1 cellular context compared by ENCODE assay signal in the genomic region with DNA sequence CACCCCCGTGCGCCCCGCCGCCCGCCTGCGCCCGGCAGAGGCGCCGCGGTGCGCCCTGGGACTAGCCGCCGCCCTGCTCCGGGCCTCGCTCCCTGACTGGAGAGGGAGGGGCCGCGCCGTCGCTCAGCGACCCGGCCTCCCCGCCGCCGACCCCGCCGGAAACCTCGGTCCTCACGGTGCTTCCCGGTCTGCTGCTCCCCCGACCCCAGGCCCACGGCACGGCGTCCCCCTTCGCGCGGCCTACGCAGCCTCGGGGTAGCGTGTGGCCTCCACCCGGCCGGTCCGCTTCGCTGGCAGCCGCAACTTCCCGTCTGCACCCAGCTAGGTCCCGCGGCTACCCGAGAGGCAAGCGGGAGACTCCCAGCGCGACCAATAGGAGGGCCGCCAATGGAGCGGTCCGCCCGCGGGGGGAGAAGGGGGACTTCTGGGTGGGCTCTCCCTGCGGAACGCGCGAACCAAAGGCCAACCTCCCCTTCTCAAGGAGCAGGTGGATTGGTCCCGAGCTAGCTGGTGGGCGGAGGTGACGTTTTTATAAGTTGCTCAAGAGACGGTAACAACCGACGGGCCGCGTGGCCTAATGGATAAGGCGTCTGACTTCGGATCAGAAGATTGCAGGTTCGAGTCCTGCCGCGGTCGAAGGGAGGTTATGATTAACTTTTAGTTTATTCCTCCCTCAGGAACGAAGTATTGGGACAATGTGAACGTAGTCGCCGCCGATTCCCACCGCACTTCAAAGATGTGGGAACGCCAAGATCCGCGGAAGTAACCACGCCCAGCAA.
TF ChIP-seq lines count a peak whose summit lies in the region.

A gene (minus strand): TSS at position 315 of the 779 bp plus-strand sequence. CDS start 1,070 bp downstream, outside the sequence.

TF ChIP-seq in HepG2, 621 proteins besides CTCF, POLR2A, EP300 and RAD21 (continued from another document and continues in another):
- TF ChIP-seq, protein P1, sequence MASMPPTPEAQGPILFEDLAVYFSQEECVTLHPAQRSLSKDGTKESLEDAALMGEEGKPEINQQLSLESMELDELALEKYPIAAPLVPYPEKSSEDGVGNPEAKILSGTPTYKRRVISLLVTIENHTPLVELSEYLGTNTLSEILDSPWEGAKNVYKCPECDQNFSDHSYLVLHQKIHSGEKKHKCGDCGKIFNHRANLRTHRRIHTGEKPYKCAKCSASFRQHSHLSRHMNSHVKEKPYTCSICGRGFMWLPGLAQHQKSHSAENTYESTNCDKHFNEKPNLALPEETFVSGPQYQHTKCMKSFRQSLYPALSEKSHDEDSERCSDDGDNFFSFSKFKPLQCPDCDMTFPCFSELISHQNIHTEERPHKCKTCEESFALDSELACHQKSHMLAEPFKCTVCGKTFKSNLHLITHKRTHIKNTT (CRISPR knock-in tag; IDR thresholded peaks at IDR 0.05): peak; percentile 65; the same call in 1 of the 2 replicates
- peak; percentile 21; the same call in 1 of the 2 replicates for TF ChIP-seq RARA (CRISPR knock-in tag; IDR thresholded peaks at IDR 0.05)
- no peak for TF ChIP-seq SAFB2 (CRISPR knock-in tag; IDR thresholded peaks at IDR 0.05; ENCODE audit: borderline replicate concordance, low read depth)
- TF ChIP-seq HOXA3 (CRISPR knock-in tag; IDR thresholded peaks at IDR 0.05): peak; percentile 78
- no peak for TF ChIP-seq ZNF326 (CRISPR knock-in tag; IDR thresholded peaks at IDR 0.05; ENCODE audit: borderline replicate concordance)
- TF ChIP-seq ZNF484 (CRISPR knock-in tag; IDR thresholded peaks at IDR 0.05; ENCODE audit: borderline replicate concordance, low read depth): no peak
- peak; percentile 49; the same call in 1 of the 2 replicates for TF ChIP-seq ZNF724P (CRISPR knock-in tag; IDR thresholded peaks at IDR 0.05; ENCODE audit: borderline replicate concordance)
- TF ChIP-seq, protein P2, sequence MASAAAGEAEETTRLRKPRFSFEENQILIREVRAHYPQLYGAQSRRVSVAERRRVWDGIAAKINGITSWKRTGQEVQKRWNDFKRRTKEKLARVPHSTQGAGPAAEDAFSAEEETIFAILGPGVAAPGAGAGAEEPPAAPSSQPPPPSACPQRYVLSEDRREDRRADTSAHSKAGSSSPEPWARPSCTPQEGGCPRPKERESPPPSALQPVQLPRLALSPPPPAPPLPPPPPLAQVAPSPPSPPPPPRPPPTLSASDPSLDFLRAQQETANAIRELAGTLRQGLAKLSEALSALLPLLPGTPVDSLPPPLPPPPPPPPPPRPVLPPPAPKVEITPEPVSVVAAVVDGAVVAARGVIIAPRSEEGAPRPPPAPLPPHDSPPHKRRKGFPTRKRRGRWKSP (CRISPR knock-in tag; IDR thresholded peaks at IDR 0.05): peak; percentile 93
- no peak; the same call in 1 of the 2 replicates for TF ChIP-seq GPN1 (CRISPR knock-in tag; IDR thresholded peaks at IDR 0.05; ENCODE audit: borderline replicate concordance)
- TF ChIP-seq TCF7 (IDR thresholded peaks at IDR 0.05; ENCODE audit: low read depth): peak; percentile 36; the same call in 1 of the 2 replicates
- no peak for TF ChIP-seq ZNF660 (CRISPR knock-in tag; IDR thresholded peaks at IDR 0.05; ENCODE audit: borderline replicate concordance, low read depth)
- TF ChIP-seq, protein P3, sequence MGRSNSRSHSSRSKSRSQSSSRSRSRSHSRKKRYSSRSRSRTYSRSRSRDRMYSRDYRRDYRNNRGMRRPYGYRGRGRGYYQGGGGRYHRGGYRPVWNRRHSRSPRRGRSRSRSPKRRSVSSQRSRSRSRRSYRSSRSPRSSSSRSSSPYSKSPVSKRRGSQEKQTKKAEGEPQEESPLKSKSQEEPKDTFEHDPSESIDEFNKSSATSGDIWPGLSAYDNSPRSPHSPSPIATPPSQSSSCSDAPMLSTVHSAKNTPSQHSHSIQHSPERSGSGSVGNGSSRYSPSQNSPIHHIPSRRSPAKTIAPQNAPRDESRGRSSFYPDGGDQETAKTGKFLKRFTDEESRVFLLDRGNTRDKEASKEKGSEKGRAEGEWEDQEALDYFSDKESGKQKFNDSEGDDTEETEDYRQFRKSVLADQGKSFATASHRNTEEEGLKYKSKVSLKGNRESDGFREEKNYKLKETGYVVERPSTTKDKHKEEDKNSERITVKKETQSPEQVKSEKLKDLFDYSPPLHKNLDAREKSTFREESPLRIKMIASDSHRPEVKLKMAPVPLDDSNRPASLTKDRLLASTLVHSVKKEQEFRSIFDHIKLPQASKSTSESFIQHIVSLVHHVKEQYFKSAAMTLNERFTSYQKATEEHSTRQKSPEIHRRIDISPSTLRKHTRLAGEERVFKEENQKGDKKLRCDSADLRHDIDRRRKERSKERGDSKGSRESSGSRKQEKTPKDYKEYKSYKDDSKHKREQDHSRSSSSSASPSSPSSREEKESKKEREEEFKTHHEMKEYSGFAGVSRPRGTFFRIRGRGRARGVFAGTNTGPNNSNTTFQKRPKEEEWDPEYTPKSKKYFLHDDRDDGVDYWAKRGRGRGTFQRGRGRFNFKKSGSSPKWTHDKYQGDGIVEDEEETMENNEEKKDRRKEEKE (IDR thresholded peaks at IDR 0.05): no peak
- TF ChIP-seq ZNF264 (CRISPR knock-in tag; IDR thresholded peaks at IDR 0.05): peak; percentile 88; the same call in 1 of the 2 replicates
- TF ChIP-seq, protein P4, sequence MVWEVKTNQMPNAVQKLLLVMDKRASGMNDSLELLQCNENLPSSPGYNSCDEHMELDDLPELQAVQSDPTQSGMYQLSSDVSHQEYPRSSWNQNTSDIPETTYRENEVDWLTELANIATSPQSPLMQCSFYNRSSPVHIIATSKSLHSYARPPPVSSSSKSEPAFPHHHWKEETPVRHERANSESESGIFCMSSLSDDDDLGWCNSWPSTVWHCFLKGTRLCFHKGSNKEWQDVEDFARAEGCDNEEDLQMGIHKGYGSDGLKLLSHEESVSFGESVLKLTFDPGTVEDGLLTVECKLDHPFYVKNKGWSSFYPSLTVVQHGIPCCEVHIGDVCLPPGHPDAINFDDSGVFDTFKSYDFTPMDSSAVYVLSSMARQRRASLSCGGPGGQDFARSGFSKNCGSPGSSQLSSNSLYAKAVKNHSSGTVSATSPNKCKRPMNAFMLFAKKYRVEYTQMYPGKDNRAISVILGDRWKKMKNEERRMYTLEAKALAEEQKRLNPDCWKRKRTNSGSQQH (CRISPR knock-in tag; IDR thresholded peaks at IDR 0.05; ENCODE audit: low read depth): peak; percentile 18; the same call in 1 of the 2 replicates
- TF ChIP-seq ZNF572 (CRISPR knock-in tag; IDR thresholded peaks at IDR 0.05): 0 out of 2 replicates have a peak, but pooled peaks have one; percentile 84
- peak; percentile 99 for TF ChIP-seq BHLHE40 (IDR thresholded peaks at IDR 0.05; ENCODE audit: low read length)
- TF ChIP-seq ZNF329 (CRISPR knock-in tag; IDR thresholded peaks at IDR 0.05; ENCODE audit: low read depth): peak; percentile 79
- TF ChIP-seq, protein P5, sequence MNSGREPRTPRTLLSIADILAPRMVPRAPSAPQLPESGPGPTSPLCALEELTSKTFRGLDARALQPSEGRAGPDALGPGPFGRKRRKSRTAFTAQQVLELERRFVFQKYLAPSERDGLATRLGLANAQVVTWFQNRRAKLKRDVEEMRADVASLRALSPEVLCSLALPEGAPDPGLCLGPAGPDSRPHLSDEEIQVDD (CRISPR knock-in tag; IDR thresholded peaks at IDR 0.05; ENCODE audit: borderline replicate concordance): no peak
- no peak for TF ChIP-seq CBX1 (IDR thresholded peaks at IDR 0.05; ENCODE audit: low read depth)
- peak; percentile 15; the same call in 1 of the 2 replicates for TF ChIP-seq HNF4A (CRISPR knock-in tag; IDR thresholded peaks at IDR 0.05)
- TF ChIP-seq ZNF670 (CRISPR knock-in tag; IDR thresholded peaks at IDR 0.05; ENCODE audit: borderline replicate concordance): peak; percentile 46; the same call in 1 of the 2 replicates
- TF ChIP-seq, protein P6, sequence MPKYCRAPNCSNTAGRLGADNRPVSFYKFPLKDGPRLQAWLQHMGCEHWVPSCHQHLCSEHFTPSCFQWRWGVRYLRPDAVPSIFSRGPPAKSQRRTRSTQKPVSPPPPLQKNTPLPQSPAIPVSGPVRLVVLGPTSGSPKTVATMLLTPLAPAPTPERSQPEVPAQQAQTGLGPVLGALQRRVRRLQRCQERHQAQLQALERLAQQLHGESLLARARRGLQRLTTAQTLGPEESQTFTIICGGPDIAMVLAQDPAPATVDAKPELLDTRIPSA (CRISPR knock-in tag; IDR thresholded peaks at IDR 0.05; ENCODE audit: borderline replicate concordance): peak; percentile 74
- peak; percentile 97; the same call in 1 of the 2 replicates for TF ChIP-seq REPIN1 (CRISPR knock-in tag; IDR thresholded peaks at IDR 0.05; ENCODE audit: borderline replicate concordance, low read depth)
- TF ChIP-seq TRIM24 (CRISPR knock-in tag; IDR thresholded peaks at IDR 0.05): no peak
- peak; percentile 51; the same call in 1 of the 2 replicates for TF ChIP-seq ZNF598 (CRISPR knock-in tag; IDR thresholded peaks at IDR 0.05; ENCODE audit: borderline replicate concordance)
- peak; percentile 68; the same call in 1 of the 2 replicates for TF ChIP-seq ZNF552 (CRISPR knock-in tag; IDR thresholded peaks at IDR 0.05; ENCODE audit: borderline replicate concordance)
- peak; percentile 85; the same call in 1 of the 2 replicates for TF ChIP-seq ZNF468 (CRISPR knock-in tag; IDR thresholded peaks at IDR 0.05)
- TF ChIP-seq ZNF33A (CRISPR knock-in tag; IDR thresholded peaks at IDR 0.05; ENCODE audit: borderline replicate concordance): no peak
- peak; percentile 87; the same call in 1 of the 2 replicates for TF ChIP-seq ZNF747 (CRISPR knock-in tag; IDR thresholded peaks at IDR 0.05; ENCODE audit: borderline replicate concordance)
- TF ChIP-seq, protein P7, sequence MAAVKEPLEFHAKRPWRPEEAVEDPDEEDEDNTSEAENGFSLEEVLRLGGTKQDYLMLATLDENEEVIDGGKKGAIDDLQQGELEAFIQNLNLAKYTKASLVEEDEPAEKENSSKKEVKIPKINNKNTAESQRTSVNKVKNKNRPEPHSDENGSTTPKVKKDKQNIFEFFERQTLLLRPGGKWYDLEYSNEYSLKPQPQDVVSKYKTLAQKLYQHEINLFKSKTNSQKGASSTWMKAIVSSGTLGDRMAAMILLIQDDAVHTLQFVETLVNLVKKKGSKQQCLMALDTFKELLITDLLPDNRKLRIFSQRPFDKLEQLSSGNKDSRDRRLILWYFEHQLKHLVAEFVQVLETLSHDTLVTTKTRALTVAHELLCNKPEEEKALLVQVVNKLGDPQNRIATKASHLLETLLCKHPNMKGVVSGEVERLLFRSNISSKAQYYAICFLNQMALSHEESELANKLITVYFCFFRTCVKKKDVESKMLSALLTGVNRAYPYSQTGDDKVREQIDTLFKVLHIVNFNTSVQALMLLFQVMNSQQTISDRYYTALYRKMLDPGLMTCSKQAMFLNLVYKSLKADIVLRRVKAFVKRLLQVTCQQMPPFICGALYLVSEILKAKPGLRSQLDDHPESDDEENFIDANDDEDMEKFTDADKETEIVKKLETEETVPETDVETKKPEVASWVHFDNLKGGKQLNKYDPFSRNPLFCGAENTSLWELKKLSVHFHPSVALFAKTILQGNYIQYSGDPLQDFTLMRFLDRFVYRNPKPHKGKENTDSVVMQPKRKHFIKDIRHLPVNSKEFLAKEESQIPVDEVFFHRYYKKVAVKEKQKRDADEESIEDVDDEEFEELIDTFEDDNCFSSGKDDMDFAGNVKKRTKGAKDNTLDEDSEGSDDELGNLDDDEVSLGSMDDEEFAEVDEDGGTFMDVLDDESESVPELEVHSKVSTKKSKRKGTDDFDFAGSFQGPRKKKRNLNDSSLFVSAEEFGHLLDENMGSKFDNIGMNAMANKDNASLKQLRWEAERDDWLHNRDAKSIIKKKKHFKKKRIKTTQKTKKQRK (IDR thresholded peaks at IDR 0.05; ENCODE audit: low read length): no peak
- TF ChIP-seq ZBTB1 (CRISPR knock-in tag; IDR thresholded peaks at IDR 0.05; ENCODE audit: borderline replicate concordance): no peak
- peak; percentile 89 for TF ChIP-seq ZFP1 (CRISPR knock-in tag; IDR thresholded peaks at IDR 0.05)
- TF ChIP-seq GABPA (IDR thresholded peaks at IDR 0.05; ENCODE audit: low read depth, low read length): no peak
- peak; percentile 75 for TF ChIP-seq GABPA (CRISPR knock-in tag; IDR thresholded peaks at IDR 0.05; ENCODE audit: low read depth)
- peak; percentile 42; the same call in 1 of the 2 replicates for TF ChIP-seq RFX1 (IDR thresholded peaks at IDR 0.05)
- TF ChIP-seq, protein P8, sequence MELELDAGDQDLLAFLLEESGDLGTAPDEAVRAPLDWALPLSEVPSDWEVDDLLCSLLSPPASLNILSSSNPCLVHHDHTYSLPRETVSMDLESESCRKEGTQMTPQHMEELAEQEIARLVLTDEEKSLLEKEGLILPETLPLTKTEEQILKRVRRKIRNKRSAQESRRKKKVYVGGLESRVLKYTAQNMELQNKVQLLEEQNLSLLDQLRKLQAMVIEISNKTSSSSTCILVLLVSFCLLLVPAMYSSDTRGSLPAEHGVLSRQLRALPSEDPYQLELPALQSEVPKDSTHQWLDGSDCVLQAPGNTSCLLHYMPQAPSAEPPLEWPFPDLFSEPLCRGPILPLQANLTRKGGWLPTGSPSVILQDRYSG (CRISPR knock-in tag; IDR thresholded peaks at IDR 0.05): no peak; the same call in 1 of the 2 replicates
